Comparison of ENCODE assay signal across 27 cellular contexts in the genomic region with DNA sequence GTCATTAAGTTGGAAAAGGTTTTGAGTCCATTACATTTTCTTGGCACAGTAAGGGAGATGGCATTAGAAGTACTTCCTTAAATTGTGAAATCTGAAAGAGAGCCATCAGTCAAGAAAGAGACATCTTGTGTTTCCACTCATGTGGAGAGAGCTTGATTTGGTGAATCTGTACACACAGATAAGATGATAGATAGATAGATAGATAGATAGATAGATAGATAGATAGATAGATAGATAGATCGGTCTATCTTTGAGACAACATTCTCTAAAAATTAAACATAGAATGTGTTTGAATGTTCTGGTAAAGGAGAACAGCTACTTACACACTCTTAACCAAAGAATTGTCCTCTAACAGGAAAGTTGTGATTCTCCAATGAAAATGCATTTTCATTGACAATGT.
"Had no signal": no experiment of that assay in that cellular context is flagged by ENCODE, and none has a peak within 500 bp of the region (broad histone marks: within the 10 kb centered on the region; RNA-seq: fewer than 3 reads in every experiment).

No MANE protein-coding gene starts in this region.

- H3K4me1 ChIP-seq: left lung, lower lobe of right lung, pancreas, prostate gland, stomach, testis, thyroid gland, transverse colon, upper lobe of left lung, vagina had no signal

- H3K36me3 ChIP-seq: prostate gland had no signal

- H3K4me3 ChIP-seq: left lung, lower lobe of right lung, pancreas, prostate gland, skin epidermis, stomach, testis, thyroid gland, transverse colon, upper lobe of left lung, vagina had no signal

- ATAC-seq: left colon; left lung; lower lobe of right lung; naive thymus-derived CD8-positive, alpha-beta T cell; pancreas; right cardiac atrium; sciatic nerve; stimulated activated naive B cell treated with anti-CD40 and anti-IgM and Interleukin-4, amounts not matched to agents 10 μg/mL and 1 μg/mL and 100 μg/mL, for 72 hours; stimulated activated naive CD8-positive, alpha-beta T cell treated with anti-CD3 and anti-CD28 coated beads, Interleukin-15, Interleukin-2, amounts not matched to agents 100 U/mL and 50 U/mL, for 24 hours had no signal

- H3K9me3 ChIP-seq: left lung, lower lobe of right lung, pancreas, prostate gland, stomach, testis, thyroid gland, transverse colon, upper lobe of left lung, vagina had no signal

- H3K27ac ChIP-seq: left lung, lower lobe of right lung, pancreas, prostate gland, skin epidermis, stomach, testis, thyroid gland, transverse colon, upper lobe of left lung, vagina had no signal

- H3K27me3 ChIP-seq: left lung, pancreas, stomach, testis, thyroid gland, transverse colon, upper lobe of left lung, vagina had no signal

- DNase-seq: kidney; left colon; left lung; lower lobe of right lung; mammary epithelial cell; mesenchymal stem cell; naive thymus-derived CD8-positive, alpha-beta T cell; nucleus accumbens; pancreas; posterior cingulate gyrus; retina; right cardiac atrium; stimulated activated CD4-positive, alpha-beta T cell treated with anti-CD3 and anti-CD28 coated beads, Interleukin-12 subunit alpha, Interleukin-12 subunit beta, amount 100 ng/mL, for 4 hours; stimulated activated CD4-positive, alpha-beta T cell treated with anti-CD3 and anti-CD28 coated beads, Interleukin-15, amount 100 ng/mL, for 24 hours; stimulated activated CD4-positive, alpha-beta T cell treated with anti-CD3 and anti-CD28 coated beads, Interleukin-2, amount 100 ng/mL, for 24 hours; stimulated activated CD4-positive, alpha-beta T cell treated with anti-CD3 and anti-CD28 coated beads, Interleukin-4, amount 100 ng/mL, for 1 hour; stimulated activated naive B cell treated with anti-CD40 and anti-IgM and Interleukin-4, amounts not matched to agents 10 μg/mL and 1 μg/mL and 100 μg/mL, for 72 hours; stimulated activated naive CD8-positive, alpha-beta T cell treated with anti-CD3 and anti-CD28 coated beads, Interleukin-15, Interleukin-2, amounts not matched to agents 100 U/mL and 50 U/mL, for 24 hours; stomach; testis; thyroid gland; transverse colon; upper lobe of left lung had no signal
